ENCODE assay signal across 17 cellular contexts in genomic region chr18:6370410-6370809, GRCh38. TPM values are rescaled to one million over a fixed set of nuclear protein-coding genes. Genes with fewer than 3 reads are reported as not detected.
DNase-seq lines count a peak whose midpoint lies in the region; ATAC-seq and TF ChIP-seq lines count a peak whose summit lies in the region.
"Had no signal": no experiment of that assay in that cellular context is flagged by ENCODE, and none has a peak within 500 bp of the region (broad histone marks: within the 10 kb centered on the region; RNA-seq: fewer than 3 reads in every experiment).

No MANE protein-coding gene starts in this region.

- no peaks in the 10 kb centered on the region for H3K4me1 ChIP-seq in foreskin keratinocyte

- peak; percentile 23 to 32 for DNase-seq in NCI-H187 (lab: John Stamatoyannopoulos, UW)
- no peak for DNase-seq in NCI-H187 treated with DMSO at 0.1 percent for 48 hours (lab: John Stamatoyannopoulos, UW)
- DNase-seq in NCI-H2081 treated with DMSO at 0.1 percent for 48 hours (lab: John Stamatoyannopoulos, UW), result peak; percentile 29
- peak; percentile 63 for DNase-seq in SHP77 treated with DMSO at 0.1 percent for 48 hours (lab: John Stamatoyannopoulos, UW)
- no peak for DNase-seq in sciatic nerve (ENCODE audit: low spot score)
- no peak for DNase-seq in foreskin keratinocyte
- no peak for DNase-seq in immature natural killer cell
- DNase-seq: activated effector memory CD4-positive, alpha-beta T cell treated with anti-CD3 and anti-CD28 coated beads, Interleukin-2, amount 50 U/mL, for 16 hours; CD4-positive, alpha-beta T cell; GF-D8; hippocampal formation; natural killer cell; stimulated activated CD8-positive, alpha-beta memory T cell treated with anti-CD3 and anti-CD28 coated beads, Interleukin-4, amount 100 ng/mL, for 48 hours had no signal

- no peak for TF ChIP-seq CTCF in foreskin keratinocyte (conservative IDR thresholded peaks at IDR 0.05)

- H3K9me3 Mint-ChIP-seq in immature natural killer cell, result no peaks in the 10 kb centered on the region
- H3K9me3 Mint-ChIP-seq: dendritic cell treated with granulocyte-macrophage colony-stimulating factor and Interleukin-4, amounts not matched to agents 40 ng/mL and 50 ng/mL, for 4 days had no signal

- ATAC-seq in sciatic nerve (peak; percentile 41), foreskin keratinocyte (no peak), HG03378 (IDR thresholded peaks at IDR 0.05; ENCODE audit: unreplicated experiment) (no peak)
- ATAC-seq: natural killer cell had no signal

- peaks cover 0 to 9% (median 3%) of the 10 kb centered on the region in 3 donors for H3K36me3 Mint-ChIP-seq in immature natural killer cell
- H3K36me3 Mint-ChIP-seq: natural killer cell had no signal

- peaks cover 21 to 22% of the 10 kb centered on the region in 2 donors for H3K4me1 Mint-ChIP-seq in immature natural killer cell

- no peak overlapping the region for H3K27ac ChIP-seq in foreskin keratinocyte
- H3K27ac ChIP-seq: 22Rv1, transverse colon had no signal

- H3K4me3 Mint-ChIP-seq in immature natural killer cell, result no peak overlapping the region
- H3K4me3 Mint-ChIP-seq: CD4-positive, alpha-beta T cell; dendritic cell treated with granulocyte-macrophage colony-stimulating factor and Interleukin-4, amounts not matched to agents 40 ng/mL and 50 ng/mL, for 4 days; natural killer cell had no signal

- intact Hi-C loops in sciatic nerve (cut with DNase I), result no loop called here

- H3K27ac Mint-ChIP-seq in immature natural killer cell, result no peak overlapping the region
- H3K27ac Mint-ChIP-seq: CD4-positive, alpha-beta T cell; dendritic cell treated with granulocyte-macrophage colony-stimulating factor and Interleukin-4, amounts not matched to agents 40 ng/mL and 50 ng/mL, for 4 days; natural killer cell had no signal

- H3K27me3 Mint-ChIP-seq in immature natural killer cell (ENCODE audit: low read depth in 3 of 3), result no peaks in the 10 kb centered on the region
- H3K27me3 Mint-ChIP-seq: CD4-positive, alpha-beta T cell; dendritic cell treated with granulocyte-macrophage colony-stimulating factor and Interleukin-4, amounts not matched to agents 40 ng/mL and 50 ng/mL, for 4 days had no signal

- no peaks in the 10 kb centered on the region for H3K27me3 ChIP-seq in foreskin keratinocyte
- H3K27me3 ChIP-seq: transverse colon had no signal

RNA-seq across cellular contexts. Expression of gene L3MBTL4, which starts 44.3 kb away (rescaled TPM):
- total RNA-seq in sciatic nerve (8.7 TPM), foreskin keratinocyte (0.68 and 1.0 TPM in 2 replicates)
- polyA plus RNA-seq in foreskin keratinocyte (0.20 and 0.26 TPM in 2 replicates), immature natural killer cell (1 to 10 TPM; 3.9 to 6.7 (median 4.1) TPM)

Comparison
In these comparisons a context has a peak if more than half of its experiments do, and no peak if none do; other contexts are left out.
1. DNase-seq: peak in NCI-H187 (2 of 2), NCI-H2081 treated with DMSO at 0.1 percent for 48 hours (single experiment) and SHP77 treated with DMSO at 0.1 percent for 48 hours (single experiment); none in NCI-H187 treated with DMSO at 0.1 percent for 48 hours (single experiment), sciatic nerve (single experiment), foreskin keratinocyte (0 of 2) and immature natural killer cell (0 of 3).